In the genomic region with DNA sequence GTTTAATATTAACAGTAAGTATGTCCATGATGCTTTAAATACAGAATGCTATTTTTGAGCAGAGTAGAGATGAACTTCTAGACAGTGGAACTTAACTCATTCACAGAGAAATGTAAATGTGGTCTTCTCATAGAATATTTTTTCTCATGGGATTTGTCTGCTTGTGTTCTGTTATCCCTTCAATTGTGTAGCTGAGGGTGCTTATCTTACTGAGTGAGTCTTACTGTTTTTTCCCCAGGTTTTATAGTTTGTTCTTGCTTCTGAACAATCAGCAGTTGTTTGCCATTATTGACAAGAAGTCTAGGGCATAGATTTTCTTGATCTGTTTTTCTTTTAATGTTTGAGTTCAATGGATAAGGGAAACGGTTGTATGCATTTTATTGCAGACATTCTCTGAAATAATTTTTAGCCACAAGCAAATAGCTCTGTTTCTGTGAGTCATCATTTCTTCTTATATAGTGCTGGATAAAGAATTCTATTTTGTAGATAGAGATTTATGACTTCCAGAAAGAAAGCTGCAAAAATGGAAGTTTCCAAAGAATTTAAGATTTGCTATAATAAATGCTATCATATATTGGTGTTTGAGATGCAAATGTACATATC, we compare ENCODE assay signal across 26 cellular contexts.
A peak's percentile ranks its signal among the peaks of the same experiment; 100 is the strongest.
DNase-seq lines count a peak whose midpoint lies in the region; ATAC-seq and TF ChIP-seq lines count a peak whose summit lies in the region.
"Had no signal": no experiment of that assay in that cellular context is flagged by ENCODE, and none has a peak within 500 bp of the region (broad histone marks: within the 10 kb centered on the region; RNA-seq: fewer than 3 reads in every experiment).

No MANE protein-coding gene starts in this region.

- peak; percentile 70 for ATAC-seq in PC-3
- ATAC-seq: GM12878; stimulated activated memory B cell treated with anti-CD40 and anti-IgM and Interleukin-4, amounts not matched to agents 10 μg/mL and 1 μg/mL and 100 μg/mL, for 72 hours had no signal

- peaks cover 6% of the 10 kb centered on the region for H3K79me1 ChIP-seq in mesenchymal stem cell (replicated peaks; ENCODE audit: low read length, poor library complexity, severe bottlenecking)

- intact Hi-C loops in PC-3 (cut with micrococcal nuclease) (loop anchor here (5.0 kb wide), 1 partner anchor 48 kb away; no protein-coding TSS in a partner anchor), head of caudate nucleus (cut with DNase I) (no loop called here), posterior vena cava (cut with DNase I) (no loop called here)

- H2BK12ac ChIP-seq in mesenchymal stem cell (ENCODE audit: low read length in 2 of 2), result no peak overlapping the region

- H3K27ac Mint-ChIP-seq in endothelial cell (ENCODE audit: unreplicated experiment), result no peak overlapping the region
- H3K27ac Mint-ChIP-seq: activated B cell treated with CpG ODN at 0.5 μM for 24 hours; stimulated activated memory B cell treated with anti-CD40 and anti-IgM and Interleukin-4, amounts not matched to agents 10 μg/mL and 1 μg/mL and 100 μg/mL, for 72 hours had no signal

- no peaks in the 10 kb centered on the region for H3K79me2 ChIP-seq in PC-3 (ENCODE audit: low read length)

- H2AK5ac ChIP-seq in mesenchymal stem cell (ENCODE audit: low read length, severe bottlenecking), result no peak overlapping the region

- H3K27ac ChIP-seq in PC-3 (ENCODE audit: low read length) (no peak overlapping the region), mesenchymal stem cell (ENCODE audit: low read length, poor library complexity, severe bottlenecking) (peak overlapping the region; percentile 70)
- H3K27ac ChIP-seq: esophagus muscularis mucosa, hepatocyte, ovary, thoracic aorta had no signal

- H3K23ac ChIP-seq in mesenchymal stem cell (ENCODE audit: low read length in 2 of 2), result no peak overlapping the region

- H3F3A ChIP-seq in PC-3 (ENCODE audit: low read length, unreplicated experiment), result no peaks in the 10 kb centered on the region

- no peaks in the 10 kb centered on the region for H3K27me3 Mint-ChIP-seq in endothelial cell (ENCODE audit: unreplicated experiment)
- H3K27me3 Mint-ChIP-seq: activated B cell treated with CpG ODN at 0.5 μM for 24 hours; stimulated activated memory B cell treated with anti-CD40 and anti-IgM and Interleukin-4, amounts not matched to agents 10 μg/mL and 1 μg/mL and 100 μg/mL, for 72 hours had no signal

- no peaks in the 10 kb centered on the region for H3K4me1 Mint-ChIP-seq in endothelial cell (ENCODE audit: unreplicated experiment)
- H3K4me1 Mint-ChIP-seq: stimulated activated memory B cell treated with anti-CD40 and anti-IgM and Interleukin-4, amounts not matched to agents 10 μg/mL and 1 μg/mL and 100 μg/mL, for 72 hours had no signal

- no peaks in the 10 kb centered on the region for H3K9me3 Mint-ChIP-seq in endothelial cell (ENCODE audit: unreplicated experiment)

- no peak overlapping the region for H2BK120ac ChIP-seq in mesenchymal stem cell (ENCODE audit: low read depth, low read length)

- H4K20me1 ChIP-seq in PC-3 (ENCODE audit: low read length), result no peaks in the 10 kb centered on the region

- H3K18ac ChIP-seq in mesenchymal stem cell (ENCODE audit: low read depth in 1 of 2, low read length in 2 of 2), result no peak overlapping the region

- no peaks in the 10 kb centered on the region for H3K27me3 ChIP-seq in PC-3 (ENCODE audit: low read length)
- H3K27me3 ChIP-seq in mesenchymal stem cell (ENCODE audit: control insufficient read depth in 1 of 2, insufficient read depth in 1 of 2, low read length in 2 of 2), result no peaks in the 10 kb centered on the region
- H3K27me3 ChIP-seq: esophagus muscularis mucosa, hepatocyte, ovary had no signal

- no TSS peak for BruUV-seq in PC-3 (replicated peaks; lab: Mats Ljungman, UMichigan)

- H3K9me3 ChIP-seq in PC-3 (ENCODE audit: low read length), result no peaks in the 10 kb centered on the region
- peaks cover 5% of the 10 kb centered on the region for H3K9me3 ChIP-seq in mesenchymal stem cell (ENCODE audit: control insufficient read depth, low read length)
- H3K9me3 ChIP-seq: esophagus muscularis mucosa, ovary, thoracic aorta had no signal

- no peaks in the 10 kb centered on the region for H3K9me2 ChIP-seq in PC-3 (replicated peaks; ENCODE audit: low read length)

- CTCF ChIA-PET in PC-3 (lab: Charles Lee), result interaction anchor here (0.6 kb wide), 2 partner anchors 99 to 183 kb away, joined by 3 read pairs; no protein-coding TSS in a partner anchor

- WGBS in mesenchymal stem cell, result no CpG with 5 or more reads among the region's 1 CpG

- POLR2A ChIA-PET in PC-3 (lab: Charles Lee; ENCODE audit: unreplicated experiment), result interaction anchor here (0.5 kb wide), 1 partner anchor 11 kb away, joined by 3 read pairs; no protein-coding TSS in a partner anchor

- DNase-seq in AG10803 (ENCODE audit: low read depth) (peak; percentile 13), PC-3 (no peak), cardiac fibroblast (ENCODE audit: low read depth in 2 of 2) (peak; percentile 8 to 19), mesenchymal stem cell (no peak), head of caudate nucleus (no peak), DMS53 (lab: John Stamatoyannopoulos, UW) (no peak), endothelial cell (ENCODE audit: low spot score) (no peak), posterior vena cava (ENCODE audit: low spot score) (no peak)
- DNase-seq: activated B cell treated with CpG ODN at 0.5 μM for 24 hours; activated CD4-positive, alpha-beta T cell treated with anti-CD3 and anti-CD28 coated beads, Interleukin-2, amount 50 U/mL, for 48 hours; activated naive CD4-positive, alpha-beta T cell treated with Interleukin-2 at 50 U/mL for 16 hours; DMS 273 treated with DMSO at 0.1 percent for 48 hours; effector CD8-positive, alpha-beta T cell; NCI-H1048; NCI-H1930; NCI-H345; NCI-H82; ovary; stimulated activated CD4-positive, alpha-beta T cell treated with anti-CD3 and anti-CD28 coated beads, Interleukin-1b, Interleukin-23, amount 100 ng/mL, for 48 hours; T-helper 9 cell had no signal

- H3K4me1 ChIP-seq in PC-3 (ENCODE audit: insufficient read depth, low read length), result peaks cover 9% of the 10 kb centered on the region; the same call in 1 of the 2 replicates
- H3K4me1 ChIP-seq in mesenchymal stem cell (ENCODE audit: control insufficient read depth, insufficient read depth, low read depth, low read length), result peaks cover 3% of the 10 kb centered on the region
- H3K4me1 ChIP-seq: esophagus muscularis mucosa had no signal

- no peak overlapping the region for H2AFZ ChIP-seq in PC-3 (ENCODE audit: low read length)
- no peak overlapping the region for H2AFZ ChIP-seq in mesenchymal stem cell (ENCODE audit: low read depth, low read length)
- H2AFZ ChIP-seq: hepatocyte had no signal

- no peaks in the 10 kb centered on the region for H3K36me3 Mint-ChIP-seq in endothelial cell (ENCODE audit: low read depth, unreplicated experiment)

- H2BK5ac ChIP-seq in mesenchymal stem cell (ENCODE audit: low read depth, low read length, poor library complexity, severe bottlenecking), result no peak overlapping the region

- no peak overlapping the region for H3K9ac ChIP-seq in PC-3 (ENCODE audit: low read length)
- H3K9ac ChIP-seq in mesenchymal stem cell (ENCODE audit: low read length), result peak overlapping the region; percentile 55

- H3K36me3 ChIP-seq in PC-3 (ENCODE audit: low read depth, low read length) (no peaks in the 10 kb centered on the region), mesenchymal stem cell (ENCODE audit: control insufficient read depth in 1 of 2, insufficient read depth in 2 of 2, low read depth in 1 of 2, low read length in 2 of 2) (peaks cover 0 to 11% of the 10 kb centered on the region in 2 experiments)
- H3K36me3 ChIP-seq: ovary, thoracic aorta had no signal

- H4K91ac ChIP-seq in mesenchymal stem cell (ENCODE audit: low read length), result no peak overlapping the region

- H3K4me2 ChIP-seq in PC-3 (ENCODE audit: low read length), result no peak overlapping the region
- H3K4me2 ChIP-seq in mesenchymal stem cell (ENCODE audit: low read length, poor library complexity, severe bottlenecking), result no peak overlapping the region
- H3K4me2 ChIP-seq: hepatocyte had no signal

- no peak overlapping the region for H2BK15ac ChIP-seq in mesenchymal stem cell (ENCODE audit: low read depth, poor library complexity, severe bottlenecking)

- H3K4me3 ChIP-seq in AG10803 (ENCODE audit: low read length) (no peak overlapping the region), PC-3 (ENCODE audit: low read length) (no peak overlapping the region), cardiac fibroblast (replicated peaks in 1 of 2; ENCODE audit: low read depth in 2 of 2, low read length in 2 of 2) (no peak overlapping the region), mesenchymal stem cell (ENCODE audit: insufficient read depth in 1 of 2, low read depth in 1 of 2, low read length in 2 of 2) (no peak overlapping the region)
- H3K4me3 ChIP-seq: esophagus muscularis mucosa, GM12878, hepatocyte, lung, ovary, thoracic aorta had no signal

- H3K4ac ChIP-seq in mesenchymal stem cell (ENCODE audit: low read depth in 1 of 2, low read length in 2 of 2), result no peak overlapping the region

- H3K4me3 Mint-ChIP-seq in endothelial cell (ENCODE audit: unreplicated experiment), result no peak overlapping the region
- H3K4me3 Mint-ChIP-seq: activated B cell treated with CpG ODN at 0.5 μM for 24 hours; stimulated activated memory B cell treated with anti-CD40 and anti-IgM and Interleukin-4, amounts not matched to agents 10 μg/mL and 1 μg/mL and 100 μg/mL, for 72 hours had no signal

- no peak overlapping the region for H4K8ac ChIP-seq in mesenchymal stem cell (ENCODE audit: low read length)

- TF ChIP-seq CTCF in AG10803 (conservative IDR thresholded peaks at IDR 0.05; ENCODE audit: low read length) (no peak), PC-3 (conservative IDR thresholded peaks at IDR 0.05; ENCODE audit: low read depth, low read length) (no peak), cardiac fibroblast (IDR thresholded peaks at IDR 0.05; ENCODE audit: low read depth, low read length) (no peak), endothelial cell (IDR thresholded peaks at IDR 0.05; ENCODE audit: unreplicated experiment) (no peak)

- no peak overlapping the region for H3K14ac ChIP-seq in mesenchymal stem cell (ENCODE audit: low read length in 2 of 2)

Comparison
In these comparisons a context has a peak if more than half of its experiments do, and no peak if none do; other contexts are left out.
1. DNase-seq: peak in AG10803 (single experiment) and cardiac fibroblast (2 of 2); none in PC-3 (single experiment), mesenchymal stem cell (single experiment), head of caudate nucleus (0 of 42), DMS53 (single experiment), endothelial cell (single experiment) and posterior vena cava (single experiment).